Comparison of ENCODE assay signal across 12 cellular contexts in genomic region chr18:8525692-8526091, GRCh38.
DNase-seq lines count a peak whose midpoint lies in the region; ATAC-seq and TF ChIP-seq lines count a peak whose summit lies in the region.
"Had no signal": no experiment of that assay in that cellular context is flagged by ENCODE, and none has a peak within 500 bp of the region (broad histone marks: within the 10 kb centered on the region; RNA-seq: fewer than 3 reads in every experiment).

No MANE protein-coding gene starts in this region.

- H3K4me3 ChIP-seq in BLaER1 (no peak overlapping the region), OCI-LY7 (ENCODE audit: low read depth, low read length, poor library complexity, severe bottlenecking) (no peak overlapping the region)
- H3K4me3 ChIP-seq: GM23248 had no signal

- H3K9me3 ChIP-seq in BLaER1 = peaks cover 25% of the 10 kb centered on the region
- no peaks in the 10 kb centered on the region for H3K9me3 ChIP-seq in OCI-LY7 (ENCODE audit: low read length)

- H3K27ac ChIP-seq in BLaER1 (no peak overlapping the region), OCI-LY7 (ENCODE audit: low read depth, low read length, poor library complexity, severe bottlenecking) (no peak overlapping the region)
- H3K27ac ChIP-seq: GM23248 had no signal

- peak; percentile 12 for DNase-seq in OCI-LY7 (ENCODE audit: low spot score)
- DNase-seq in iPS-NIHi11 (ENCODE audit: low spot score) = peak; percentile 57
- DNase-seq in NCI-H2081 treated with DMSO at 0.1 percent for 48 hours (lab: John Stamatoyannopoulos, UW) = no peak
- DNase-seq in inferior parietal cortex (ENCODE audit: extremely low spot score) = no peak
- DNase-seq: glutamatergic neuron, GM23248, NCI-H1105 treated with DMSO at 0.1 percent for 48 hours had no signal

- ATAC-seq in HG03439 (IDR thresholded peaks at IDR 0.05; ENCODE audit: unreplicated experiment) = no peak
- ATAC-seq in HG02759 (IDR thresholded peaks at IDR 0.05; ENCODE audit: unreplicated experiment) = no peak
- ATAC-seq: activated CD4-positive, CD25-positive, alpha-beta regulatory T cell treated with anti-CD3 and anti-CD28 coated beads, Interleukin-2, amount 50 U/mL, for 24 hours had no signal

- no peaks in the 10 kb centered on the region for H3K9me2 ChIP-seq in OCI-LY7 (ENCODE audit: insufficient read depth, low read length)

- H3K36me3 ChIP-seq in BLaER1 (no peaks in the 10 kb centered on the region), OCI-LY7 (ENCODE audit: insufficient read depth, low read length) (no peaks in the 10 kb centered on the region)

- CTCF ChIA-PET in OCI-LY7 (lab: Charles Lee; ENCODE audit: unreplicated experiment) = no interaction called here

- TF ChIP-seq CTCF in GM12872 (IDR thresholded peaks at IDR 0.05; ENCODE audit: insufficient read depth, low read depth, low read length) = peak; percentile 34; the same call in 1 of the 3 replicates
- peak; percentile 51; the same call in 1 of the 2 replicates for TF ChIP-seq CTCF in OCI-LY7 (conservative IDR thresholded peaks at IDR 0.05; ENCODE audit: low read length)

- H3K4me1 ChIP-seq in BLaER1 = peaks cover 15% of the 10 kb centered on the region
- H3K4me1 ChIP-seq in OCI-LY7 (ENCODE audit: insufficient read depth, low read length, poor library complexity, severe bottlenecking) = no peaks in the 10 kb centered on the region

- no peaks in the 10 kb centered on the region for H3K27me3 ChIP-seq in BLaER1

- H3K79me2 ChIP-seq in OCI-LY7 (ENCODE audit: insufficient read depth, low read depth, low read length) = no peaks in the 10 kb centered on the region

- H3K4me2 ChIP-seq in BLaER1 (peak overlapping the region; percentile 15), OCI-LY7 (ENCODE audit: low read length) (no peak overlapping the region)

- intact Hi-C loops in OCI-LY7 (cut with micrococcal nuclease; ENCODE audit: unreplicated experiment) = no loop called here

- POLR2A ChIA-PET in OCI-LY7 (lab: Charles Lee) = no interaction called here

- H3K9ac ChIP-seq in BLaER1 = no peak overlapping the region
- H3K9ac ChIP-seq: GM23248 had no signal

- no TSS peak for BruUV-seq in OCI-LY7 (replicated peaks; lab: Mats Ljungman, UMichigan)

- no peak overlapping the region for H2AFZ ChIP-seq in OCI-LY7 (ENCODE audit: low read length)
- H2AFZ ChIP-seq: GM23248 had no signal

- no peaks in the 10 kb centered on the region for H4K20me1 ChIP-seq in BLaER1
- no peaks in the 10 kb centered on the region for H4K20me1 ChIP-seq in OCI-LY7 (ENCODE audit: insufficient read depth, low read length)

Comparison
In these comparisons a context has a peak if more than half of its experiments do, and no peak if none do; other contexts are left out.
1. DNase-seq: peak in OCI-LY7 (single experiment) and iPS-NIHi11 (single experiment); none in NCI-H2081 treated with DMSO at 0.1 percent for 48 hours (single experiment) and inferior parietal cortex (single experiment).